Comparison of ENCODE assay signal across 11 cellular contexts in the genomic region with DNA sequence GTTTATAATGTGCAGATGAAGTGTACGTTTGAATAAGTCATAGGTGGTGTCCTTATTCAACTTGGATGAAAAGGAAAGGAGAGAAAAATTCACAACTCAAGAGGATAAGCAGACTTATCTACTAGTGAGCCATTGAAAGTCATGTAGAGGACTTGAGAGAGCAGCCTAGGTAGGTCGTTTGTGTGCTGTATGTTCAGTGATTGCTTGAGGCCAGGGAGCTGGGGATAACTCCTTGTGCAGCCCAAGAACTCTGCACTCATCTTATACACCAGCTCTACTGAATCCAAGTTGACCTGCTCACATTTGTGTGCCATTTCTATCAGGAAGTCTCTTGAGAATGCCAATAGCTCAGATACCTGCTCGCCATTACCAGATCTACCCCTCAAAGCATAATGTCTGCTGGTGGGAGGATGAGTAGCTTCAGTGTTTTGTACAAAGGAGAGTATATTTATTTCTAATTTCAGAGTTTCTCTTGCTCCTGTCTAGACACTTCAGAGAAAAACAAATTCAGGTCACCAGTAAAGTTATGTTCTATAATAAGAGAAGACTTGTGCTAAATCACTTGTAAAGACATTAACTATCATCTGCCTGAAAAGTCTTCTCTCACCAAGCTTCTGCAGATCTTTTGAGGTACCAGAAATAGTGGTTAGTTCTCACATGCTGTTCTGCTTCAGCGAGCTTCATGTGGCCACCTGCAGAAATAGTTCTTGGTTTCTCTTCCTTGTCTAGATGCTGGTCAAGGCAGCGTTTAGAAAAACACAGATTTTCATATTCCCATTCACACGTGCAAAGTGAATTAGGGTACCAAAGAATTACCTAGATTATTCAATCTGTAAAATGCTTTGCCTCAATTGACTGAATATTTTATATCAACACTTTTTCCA. TPM values are rescaled to one million over a fixed set of nuclear protein-coding genes. Genes with fewer than 3 reads are reported as not detected.
DNase-seq lines count a peak whose midpoint lies in the region; ATAC-seq and TF ChIP-seq lines count a peak whose summit lies in the region.
"Had no signal": no experiment of that assay in that cellular context is flagged by ENCODE, and none has a peak within 500 bp of the region (broad histone marks: within the 10 kb centered on the region; RNA-seq: fewer than 3 reads in every experiment).

No MANE protein-coding gene starts in this region.

- H3K4me1 ChIP-seq in naive thymus-derived CD4-positive, alpha-beta T cell (ENCODE audit: control insufficient read depth in 2 of 2, insufficient read depth in 2 of 2, low read length in 2 of 2) = peaks cover 14 to 56% of the 10 kb centered on the region in 2 donors
- H3K4me1 ChIP-seq in SJCRH30 (no peaks in the 10 kb centered on the region), gastroesophageal sphincter (no peaks in the 10 kb centered on the region)

- in situ Hi-C loops in G401 (cut with HindIII; ENCODE audit: low sequenced_read_pairs) = no loop called here

- POLR2A ChIA-PET in naive thymus-derived CD4-positive, alpha-beta T cell (lab: Charles Lee) = interaction anchor here (0.6 to 23.6 kb wide), 14 partner anchors 10 to 321 kb away, joined by 3 to 633 read pairs (median 4); a partner anchor contains a TSS

- H3K27ac ChIP-seq in naive thymus-derived CD4-positive, alpha-beta T cell (ENCODE audit: low read depth, low read length) = peak overlapping the region; percentile 25
- H3K27ac ChIP-seq in SJCRH30 (no peak overlapping the region), gastroesophageal sphincter (no peak overlapping the region)
- H3K27ac ChIP-seq: ovary had no signal

- intact Hi-C loops in naive thymus-derived CD4-positive, alpha-beta T cell (cut with micrococcal nuclease) = no loop called here

- H3K36me3 ChIP-seq in naive thymus-derived CD4-positive, alpha-beta T cell (ENCODE audit: control insufficient read depth in 2 of 3, insufficient read depth in 3 of 3, low read length in 3 of 3) = peaks cover 0 to 2% (median 0%) of the 10 kb centered on the region in 3 experiments
- H3K36me3 ChIP-seq in SJCRH30 = no peaks in the 10 kb centered on the region
- no peaks in the 10 kb centered on the region for H3K36me3 ChIP-seq in gastroesophageal sphincter
- H3K36me3 ChIP-seq: ovary had no signal

- peaks cover 0 to 2% (median 0%) of the 10 kb centered on the region in 11 donors for H3K9me3 Mint-ChIP-seq in naive thymus-derived CD4-positive, alpha-beta T cell

- ATAC-seq in GM18861 (IDR thresholded peaks at IDR 0.05; ENCODE audit: unreplicated experiment) (peak; percentile 88), GM21717 (IDR thresholded peaks at IDR 0.05; ENCODE audit: unreplicated experiment) (peak; percentile 96), HG03442 (IDR thresholded peaks at IDR 0.05; ENCODE audit: unreplicated experiment) (peak; percentile 96), gastroesophageal sphincter (no peak)
- peak; percentile 54 for ATAC-seq in naive thymus-derived CD4-positive, alpha-beta T cell

- peaks cover 4 to 14% (median 14%) of the 10 kb centered on the region in 5 donors for H3K36me3 Mint-ChIP-seq in naive thymus-derived CD4-positive, alpha-beta T cell

- H3K27ac Mint-ChIP-seq in naive thymus-derived CD4-positive, alpha-beta T cell = peak overlapping the region in 8 of 9 donors; percentile 28 to 100 (median 73)

- peak overlapping the region in 9 of 10 donors; percentile 3 to 77 (median 42) for H3K4me3 Mint-ChIP-seq in naive thymus-derived CD4-positive, alpha-beta T cell

- H3K4me3 ChIP-seq in naive thymus-derived CD4-positive, alpha-beta T cell (ENCODE audit: low read length) = no peak overlapping the region
- H3K4me3 ChIP-seq in SJCRH30 (no peak overlapping the region), gastroesophageal sphincter (no peak overlapping the region)
- H3K4me3 ChIP-seq: ovary had no signal

- CTCF ChIA-PET in naive thymus-derived CD4-positive, alpha-beta T cell (lab: Charles Lee) = interaction anchor here (0.6 to 7.3 kb wide), 6 partner anchors 9 to 75 kb away, joined by 4 to 61 read pairs (median 4); no protein-coding TSS in a partner anchor

- no peaks in the 10 kb centered on the region for H3K27me3 ChIP-seq in naive thymus-derived CD4-positive, alpha-beta T cell (ENCODE audit: control insufficient read depth in 2 of 2, insufficient read depth in 2 of 2, low read length in 2 of 2)
- H3K27me3 ChIP-seq in SJCRH30 (no peaks in the 10 kb centered on the region), gastroesophageal sphincter (no peaks in the 10 kb centered on the region)
- H3K27me3 ChIP-seq: ovary had no signal

- H3K9me3 ChIP-seq in naive thymus-derived CD4-positive, alpha-beta T cell (ENCODE audit: control insufficient read depth in 2 of 3, low read length in 3 of 3) = no peaks in the 10 kb centered on the region
- H3K9me3 ChIP-seq in SJCRH30 (replicated peaks) = peaks cover 4% of the 10 kb centered on the region; the same call in 1 of the 2 replicates
- H3K9me3 ChIP-seq in gastroesophageal sphincter = no peaks in the 10 kb centered on the region
- H3K9me3 ChIP-seq: ovary had no signal

- WGBS in gastroesophageal sphincter (ENCODE audit: low coverage in 1 of 2), 2 donors = 82 to 94% methylated on average over 5 to 6 of the region's 6 CpGs

- no peak for TF ChIP-seq POLR2A in gastroesophageal sphincter (IDR thresholded peaks at IDR 0.05)

- peaks cover 26 to 93% (median 79%) of the 10 kb centered on the region in 7 donors for H3K4me1 Mint-ChIP-seq in naive thymus-derived CD4-positive, alpha-beta T cell

- no peak for TF ChIP-seq EP300 in gastroesophageal sphincter (IDR thresholded peaks at IDR 0.05)

- H3K27me3 Mint-ChIP-seq in naive thymus-derived CD4-positive, alpha-beta T cell = no peaks in the 10 kb centered on the region

- DNase-seq in naive thymus-derived CD4-positive, alpha-beta T cell = no peak
- DNase-seq in G401 (ENCODE audit: low spot score) = no peak
- DNase-seq in SJCRH30 = no peak
- DNase-seq in dedifferentiated amniotic fluid mesenchymal stem cell (ENCODE audit: extremely low spot score) = no peak
- DNase-seq: hypothalamus, NCI-H1694 treated with DMSO at 0.1 percent for 48 hours, ovary had no signal

- no peak for TF ChIP-seq CTCF in gastroesophageal sphincter (IDR thresholded peaks at IDR 0.05)

RNA-seq across cellular contexts. Expression of a gene that starts 10.8 kb away (rescaled TPM):
- 100 to 1,000 TPM; 116 to 305 (median 283) TPM for total RNA-seq in naive thymus-derived CD4-positive, alpha-beta T cell
- polyA plus RNA-seq in naive thymus-derived CD4-positive, alpha-beta T cell = 100 to 1,000 TPM; 209 to 247 TPM
- total RNA-seq in G401 (2014; rRNA removed; shearing (Covaris generic)) = not detected in 2 replicates
- total RNA-seq in SJCRH30 (2014; rRNA removed; shearing (Covaris generic)) = 21.6 and 22.4 TPM in 2 replicates
- total RNA-seq in gastroesophageal sphincter = 10 to 100 TPM; 13.9 to 73.6 (median 47.8) TPM

Comparison
In these comparisons a context has a peak if more than half of its experiments do, and no peak if none do; other contexts are left out.
1. RNA of a gene that starts 10.8 kb away (total RNA-seq): 116 to 305 TPM in naive thymus-derived CD4-positive, alpha-beta T cell, 13.9 to 73.6 TPM in gastroesophageal sphincter and 21.6 to 22.4 TPM in SJCRH30; not detected in G401; every median in the first group is over 10 times any median in the second.